ENCODE assay signal across 8 cellular contexts in genomic region chr1:42766723-42767509, GRCh38. TPM values are rescaled to one million over a fixed set of nuclear protein-coding genes. Genes with fewer than 3 reads are reported as not detected.
DNase-seq lines count a peak whose midpoint lies in the region; ATAC-seq and TF ChIP-seq lines count a peak whose summit lies in the region.

TSS of gene C1orf50 (plus strand) at chr1:42767249. CDS start at chr1:42767312, 63 bp downstream.
TSS of gene P3H1 (minus strand) at chr1:42767028. CDS start at chr1:42766971, 57 bp downstream.

- ATAC-seq in GM23338, result peak; percentile 86
- ATAC-seq in naive B cell (ENCODE audit: low read depth in 2 of 2), result peak; percentile 88
- ATAC-seq in stimulated activated effector memory CD8-positive, alpha-beta T cell treated with anti-CD3 and anti-CD28 coated beads, Interleukin-12 subunit alpha, Interleukin-12 subunit beta, amount 100 ng/mL, for 72 hours, result peak; percentile 94

- H3K4me1 Mint-ChIP-seq in GM23338 (peaks cover 10% of the 10 kb centered on the region), naive B cell (peaks cover 15 to 31% (median 19%) of the 10 kb centered on the region in 3 donors)
- H3K4me1 Mint-ChIP-seq in stimulated activated effector memory CD8-positive, alpha-beta T cell treated with anti-CD3 and anti-CD28 coated beads, Interleukin-12 subunit alpha, Interleukin-12 subunit beta, amount 100 ng/mL, for 72 hours, result peaks cover 24% of the 10 kb centered on the region

- H3F3A ChIP-seq in GM23338 (replicated peaks; ENCODE audit: low read depth), result no peaks in the 10 kb centered on the region

- no peak for TF ChIP-seq CTCF in GM23338 (conservative IDR thresholded peaks at IDR 0.05; ENCODE audit: low read depth in 2 of 2)

- peak within 1 kb of the TSS; percentile 85 for H2AFZ ChIP-seq in GM23338

- peaks cover 72% of the 10 kb centered on the region for H3K79me2 ChIP-seq in GM23338 (replicated peaks; ENCODE audit: insufficient read depth)

- H3K36me3 Mint-ChIP-seq in GM23338 (ENCODE audit: low read depth) (peaks cover 27% of the 10 kb centered on the region), naive B cell (peaks cover 0 to 8% of the 10 kb centered on the region in 2 donors)
- H3K36me3 Mint-ChIP-seq in stimulated activated effector memory CD8-positive, alpha-beta T cell treated with anti-CD3 and anti-CD28 coated beads, Interleukin-12 subunit alpha, Interleukin-12 subunit beta, amount 100 ng/mL, for 72 hours, result peaks cover 49% of the 10 kb centered on the region

- no peaks in the 10 kb centered on the region; the same call in 1 of the 2 replicates for H3K36me3 ChIP-seq in GM23338 (ENCODE audit: insufficient read depth)

- H3K9me2 ChIP-seq in GM23338 (ENCODE audit: insufficient read depth), result no peaks in the 10 kb centered on the region

- peak; percentile 99 for DNase-seq in EH (ENCODE audit: low read depth)
- DNase-seq in GM23338 (ENCODE audit: low spot score), result peak; percentile 100
- DNase-seq in Kasumi-1 (lab: John Stamatoyannopoulos, UW), result peak; percentile 97 to 98
- DNase-seq in RKO (ENCODE audit: low spot score), result peak; percentile 99
- peak; percentile 99 to 100 for DNase-seq in activated T-helper 1 cell treated with anti-CD3 and anti-CD28 coated beads, Interleukin-2, amount 50 U/mL, for 16 hours (ENCODE audit: low read depth in 1 of 2, low spot score in 1 of 2)
- DNase-seq in fibroblast of gingiva (ENCODE audit: low read depth), result peak; percentile 98
- DNase-seq in naive B cell, result peak; percentile 100
- peak; percentile 99 for DNase-seq in stimulated activated effector memory CD8-positive, alpha-beta T cell treated with anti-CD3 and anti-CD28 coated beads, Interleukin-12 subunit alpha, Interleukin-12 subunit beta, amount 100 ng/mL, for 72 hours (ENCODE audit: low spot score in 2 of 2)

- H3K27me3 Mint-ChIP-seq in GM23338 (ENCODE audit: insufficient read depth, low read depth, poor library complexity) (peaks cover 13% of the 10 kb centered on the region), naive B cell (no peaks in the 10 kb centered on the region)

- H3K27ac Mint-ChIP-seq in GM23338 (peak within 1 kb of the TSS; percentile 84), naive B cell (peak within 1 kb of the TSS in 5 of 6 donors; percentile 89 to 98 (median 96))
- no peak within 1 kb of the TSS for H3K27ac Mint-ChIP-seq in stimulated activated effector memory CD8-positive, alpha-beta T cell treated with anti-CD3 and anti-CD28 coated beads, Interleukin-12 subunit alpha, Interleukin-12 subunit beta, amount 100 ng/mL, for 72 hours

- peaks cover 24% of the 10 kb centered on the region for H3K4me1 ChIP-seq in GM23338 (ENCODE audit: insufficient read depth)

- peak within 1 kb of the TSS; percentile 92 for H3K4me3 ChIP-seq in GM23338

- no peaks in the 10 kb centered on the region for H3K27me3 ChIP-seq in GM23338 (ENCODE audit: insufficient read depth)

- H3K4me2 ChIP-seq in GM23338, result peak within 1 kb of the TSS; percentile 83

- H4K20me1 ChIP-seq in GM23338 (replicated peaks; ENCODE audit: insufficient read depth), result no peaks in the 10 kb centered on the region; the same call in 1 of the 2 replicates

- no peak within 1 kb of the TSS; the same call in 2 of the 3 replicates for H3K4me3 Mint-ChIP-seq in GM23338
- H3K4me3 Mint-ChIP-seq in naive B cell, result peak within 1 kb of the TSS in 1 of 8 donors; percentile 97
- no peak within 1 kb of the TSS for H3K4me3 Mint-ChIP-seq in stimulated activated effector memory CD8-positive, alpha-beta T cell treated with anti-CD3 and anti-CD28 coated beads, Interleukin-12 subunit alpha, Interleukin-12 subunit beta, amount 100 ng/mL, for 72 hours

- no peak within 1 kb of the TSS for H3K27ac ChIP-seq in GM23338 (ENCODE audit: low read depth)

- no peaks in the 10 kb centered on the region for H3K9me3 Mint-ChIP-seq in GM23338
- no peaks in the 10 kb centered on the region for H3K9me3 Mint-ChIP-seq in naive B cell
- no peaks in the 10 kb centered on the region for H3K9me3 Mint-ChIP-seq in stimulated activated effector memory CD8-positive, alpha-beta T cell treated with anti-CD3 and anti-CD28 coated beads, Interleukin-12 subunit alpha, Interleukin-12 subunit beta, amount 100 ng/mL, for 72 hours

TF ChIP-seq in GM23338, 12 proteins besides CTCF, POLR2A, EP300 and RAD21:
- TF ChIP-seq POLR2AphosphoS5 (IDR thresholded peaks at IDR 0.05; ENCODE audit: low read depth) (peak; percentile 92), EZH2phosphoT487 (IDR thresholded peaks at IDR 0.05; ENCODE audit: unreplicated experiment) (no peak), ZNF114 (CRISPR knock-in tag; IDR thresholded peaks at IDR 0.05) (no peak), ZNF331 (CRISPR knock-in tag; IDR thresholded peaks at IDR 0.05; ENCODE audit: low read depth) (no peak)
TF ChIP-seq in GM23338: peak in this region for 1.

RNA-seq across cellular contexts. Expression of gene C1orf50, which starts in this region (rescaled TPM):
- total RNA-seq in GM23338 (2014; rRNA removed; shearing (Covaris generic)), result 3.3 and 4.4 TPM in 2 replicates
- 4.7 and 5.0 TPM in 2 replicates for polyA plus RNA-seq in GM23338 (2016; fragmentation: Nextera tagmentation; extraction: Ambion mirVana)
- polyA plus RNA-seq in naive B cell (ENCODE audit: low read depth in 6 of 6), result 1 to 10 TPM; 2.3 to 6.6 (median 4.3) TPM

RNA-seq across cellular contexts. Expression of gene P3H1, which starts in this region (rescaled TPM):
- 67.1 and 75.1 TPM in 2 replicates for total RNA-seq in GM23338 (2014; rRNA removed; shearing (Covaris generic))
- polyA plus RNA-seq in GM23338 (2016; fragmentation: Nextera tagmentation; extraction: Ambion mirVana), result 50.5 and 51.1 TPM in 2 replicates
- polyA plus RNA-seq in naive B cell (ENCODE audit: low read depth in 6 of 6), result 10 to 100 TPM in 1 of 6 donors, 1 to 10 TPM in 5; 6.1 to 13.4 (median 7.0) TPM
